Comparison of ENCODE assay signal across 17 cellular contexts in genomic region chrX:71993371-71993770, GRCh38.
"Had no signal": no experiment of that assay in that cellular context is flagged by ENCODE, and none has a peak within 500 bp of the region (broad histone marks: within the 10 kb centered on the region; RNA-seq: fewer than 3 reads in every experiment).

No MANE protein-coding gene starts in this region.

- H3K36me3 ChIP-seq: lower lobe of right lung, pancreas, right lobe of liver, suprapubic skin, transverse colon, vagina had no signal

- H3K9me3 Mint-ChIP-seq: naive B cell; stimulated activated naive CD8-positive, alpha-beta T cell treated with anti-CD3 and anti-CD28 coated beads, Interleukin-15, amount 100 ng/mL, for 72 hours had no signal

- H3K27me3 ChIP-seq: right lobe of liver, suprapubic skin, transverse colon, vagina had no signal

- FAIRE-seq: frontal cortex, keratinocyte, pancreas, small intestine had no signal

- H3K4me1 ChIP-seq: lower lobe of right lung, pancreas, right lobe of liver, suprapubic skin, transverse colon, vagina had no signal

- H3K27ac ChIP-seq: lower lobe of right lung, pancreas, right lobe of liver, suprapubic skin, transverse colon, vagina had no signal

- DNase-seq: cortex of kidney; hypothalamus; left ventricle myocardium superior; lower lobe of right lung; naive B cell; occipital lobe; pancreas; right lobe of liver; stimulated activated CD4-positive, alpha-beta T cell treated with anti-CD3 and anti-CD28 coated beads, Interleukin-2, amount 100 ng/mL, for 48 hours; transverse colon had no signal

- H3K4me3 ChIP-seq: lower lobe of right lung, pancreas, right lobe of liver, suprapubic skin, transverse colon, vagina had no signal

- H3K4me3 Mint-ChIP-seq: naive B cell had no signal

- H3K4me1 Mint-ChIP-seq: naive B cell had no signal

- H3K9me3 ChIP-seq: lower lobe of right lung, pancreas, right lobe of liver, suprapubic skin, transverse colon, vagina had no signal

- H3K36me3 Mint-ChIP-seq: naive B cell had no signal

- ATAC-seq: pancreas had no signal

- H3K27me3 Mint-ChIP-seq: progenitor cell of endocrine pancreas; stimulated activated naive CD8-positive, alpha-beta T cell treated with anti-CD3 and anti-CD28 coated beads, Interleukin-15, amount 100 ng/mL, for 72 hours had no signal

- H3K27ac Mint-ChIP-seq: progenitor cell of endocrine pancreas; stimulated activated naive CD8-positive, alpha-beta T cell treated with anti-CD3 and anti-CD28 coated beads, Interleukin-15, amount 100 ng/mL, for 72 hours had no signal
